39 cellular contexts compared by ENCODE assay signal in the genomic region with DNA sequence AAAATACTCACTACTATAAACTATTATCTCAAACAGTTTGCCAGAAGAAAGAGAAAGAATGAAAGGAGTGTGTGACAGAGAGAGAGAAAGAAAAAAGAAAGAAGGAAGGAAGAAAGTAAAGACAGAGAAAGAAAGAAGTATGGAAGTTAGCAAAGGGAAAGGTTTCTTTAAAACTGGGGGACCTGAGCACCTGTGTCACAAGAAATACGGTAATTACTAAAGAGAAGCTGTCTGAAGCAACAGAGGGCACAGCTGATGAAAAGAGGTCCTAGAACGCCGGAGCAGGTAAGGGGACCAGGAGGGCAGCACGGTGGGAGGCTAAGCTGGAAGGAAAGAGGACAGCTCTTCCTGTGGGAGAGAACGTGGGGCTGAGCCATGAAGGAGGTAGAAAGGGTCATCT.
"Had no signal": no experiment of that assay in that cellular context is flagged by ENCODE, and none has a peak within 500 bp of the region (broad histone marks: within the 10 kb centered on the region; RNA-seq: fewer than 3 reads in every experiment).

No MANE protein-coding gene starts in this region.

- H3K27me3 ChIP-seq: adrenal gland, ascending aorta, body of pancreas, brain microvascular endothelial cell, breast epithelium, cardiac muscle cell had no signal

- H3K4me3 ChIP-seq: adrenal gland, ascending aorta, body of pancreas, breast epithelium, cardiac muscle cell had no signal

- H3K36me3 ChIP-seq: adrenal gland, ascending aorta, brain microvascular endothelial cell, breast epithelium, cardiac muscle cell had no signal

- H3K36me3 Mint-ChIP-seq: activated naive CD4-positive, alpha-beta T cell treated with anti-CD3 and anti-CD28 coated beads, Interleukin-2, amount 10 ng/mL, durations not matched to agents 7 days and 5 days; activated naive CD4-positive, alpha-beta T cell treated with anti-CD3 and anti-CD28 coated beads, Interleukin-2, amount 50 U/mL, for 24 hours; activated naive CD8-positive, alpha-beta T cell; activated naive CD8-positive, alpha-beta T cell treated with anti-CD3 and anti-CD28 coated beads for 36 hours; activated naive CD8-positive, alpha-beta T cell treated with anti-CD3 and anti-CD28 coated beads, Interleukin-2, amount 10 ng/mL, durations not matched to agents 7 days and 5 days had no signal

- H3K9me3 ChIP-seq: adrenal gland, ascending aorta, body of pancreas, breast epithelium had no signal

- FAIRE-seq: astrocyte, bronchial epithelial cell had no signal

- H3K4me3 Mint-ChIP-seq: activated naive CD4-positive, alpha-beta T cell treated with anti-CD3 and anti-CD28 coated beads for 36 hours; activated naive CD4-positive, alpha-beta T cell treated with anti-CD3 and anti-CD28 coated beads, Interleukin-2, amount 10 ng/mL, durations not matched to agents 7 days and 5 days; activated naive CD4-positive, alpha-beta T cell treated with anti-CD3 and anti-CD28 coated beads, Interleukin-2, amount 50 U/mL, for 24 hours; activated naive CD8-positive, alpha-beta T cell; activated naive CD8-positive, alpha-beta T cell treated with anti-CD3 and anti-CD28 coated beads for 36 hours; activated naive CD8-positive, alpha-beta T cell treated with anti-CD3 and anti-CD28 coated beads, Interleukin-2, amount 10 ng/mL, durations not matched to agents 7 days and 5 days; activated naive CD8-positive, alpha-beta T cell treated with anti-CD3 and anti-CD28 coated beads, Interleukin-2, amount 50 U/mL, for 24 hours; activated T-cell treated with anti-CD3 and anti-CD28 coated beads, Interleukin-2, amount 50 U/mL, for 24 hours; activated T-cell treated with anti-CD3 and anti-CD28 coated beads, Interleukin-2, amount 50 U/mL, for 4 hours; activated T-cell treated with anti-CD3 and anti-CD28 coated beads, Interleukin-2, amount 50 U/mL, for 72 hours; activated T-helper 1 cell treated with anti-CD3 and anti-CD28 coated beads, Interleukin-12 subunit alpha, Interleukin-12 subunit beta, Interleukin-2, Interleukin-4 antibody, amounts not matched to agents 30 ng/mL and 10 ng/mL and 1 ng/mL, durations not matched to agents 14 hours and 24 hours and 36 hours; activated T-helper 17 cell treated with anti-CD3 and anti-CD28 coated beads, Interleukin-2, amount 50 U/mL, for 72 hours; central memory CD8-positive, alpha-beta T cell had no signal

- H3K27ac Mint-ChIP-seq: activated naive CD4-positive, alpha-beta T cell treated with anti-CD3 and anti-CD28 coated beads for 36 hours; activated naive CD4-positive, alpha-beta T cell treated with anti-CD3 and anti-CD28 coated beads, Interleukin-2, amount 10 ng/mL, durations not matched to agents 7 days and 5 days; activated naive CD4-positive, alpha-beta T cell treated with anti-CD3 and anti-CD28 coated beads, Interleukin-2, amount 50 U/mL, for 24 hours; activated naive CD8-positive, alpha-beta T cell; activated naive CD8-positive, alpha-beta T cell treated with anti-CD3 and anti-CD28 coated beads for 36 hours; activated naive CD8-positive, alpha-beta T cell treated with anti-CD3 and anti-CD28 coated beads, Interleukin-2, amount 10 ng/mL, durations not matched to agents 7 days and 5 days; activated naive CD8-positive, alpha-beta T cell treated with anti-CD3 and anti-CD28 coated beads, Interleukin-2, amount 50 U/mL, for 24 hours; activated T-cell treated with anti-CD3 and anti-CD28 coated beads, Interleukin-2, amount 50 U/mL, for 24 hours; activated T-cell treated with anti-CD3 and anti-CD28 coated beads, Interleukin-2, amount 50 U/mL, for 72 hours; activated T-helper 1 cell treated with anti-CD3 and anti-CD28 coated beads, Interleukin-12 subunit alpha, Interleukin-12 subunit beta, Interleukin-2, Interleukin-4 antibody, amounts not matched to agents 30 ng/mL and 10 ng/mL and 1 ng/mL, durations not matched to agents 14 hours and 24 hours and 36 hours; activated T-helper 17 cell treated with anti-CD3 and anti-CD28 coated beads, Interleukin-2, amount 50 U/mL, for 72 hours; activated T-helper 2 cell treated with anti-CD3 and anti-CD28 coated beads, Interferon-gamma antibody, Interleukin-2, Interleukin-4, amounts not matched to agents 10 μg/mL and 5 μg/mL and 100 μg/mL, durations not matched to agents 14 hours and 24 hours and 36 hours had no signal

- DNase-seq: activated effector memory CD4-positive, alpha-beta T cell treated with anti-CD3 and anti-CD28 coated beads, Interleukin-2, amount 50 U/mL, for 16 hours; activated effector memory CD4-positive, alpha-beta T cell treated with Interleukin-2 at 50 U/mL for 16 hours; activated gamma-delta T cell; activated gamma-delta T cell treated with Interleukin-2 at 50 U/mL for 16 hours; activated naive CD4-positive, alpha-beta T cell; activated naive CD4-positive, alpha-beta T cell treated with anti-CD3 and anti-CD28 coated beads for 36 hours; activated naive CD4-positive, alpha-beta T cell treated with anti-CD3 and anti-CD28 coated beads, Interleukin-2, amount 10 ng/mL, durations not matched to agents 7 days and 5 days; activated naive CD4-positive, alpha-beta T cell treated with anti-CD3 and anti-CD28 coated beads, Interleukin-2, amount 50 U/mL, for 16 hours; activated naive CD4-positive, alpha-beta T cell treated with Interleukin-2 at 50 U/mL for 16 hours; activated naive CD8-positive, alpha-beta T cell treated with anti-CD3 and anti-CD28 coated beads for 36 hours; activated naive CD8-positive, alpha-beta T cell treated with anti-CD3 and anti-CD28 coated beads, Interleukin-2, amount 10 ng/mL, durations not matched to agents 7 days and 5 days; activated naive CD8-positive, alpha-beta T cell treated with anti-CD3 and anti-CD28 coated beads, Interleukin-2, amount 50 U/mL, for 24 hours; activated T-cell treated with anti-CD3 and anti-CD28 coated beads, Interleukin-2, amount 50 U/mL, for 1 hour; activated T-cell treated with anti-CD3 and anti-CD28 coated beads, Interleukin-2, amount 50 U/mL, for 24 hours; activated T-cell treated with anti-CD3 and anti-CD28 coated beads, Interleukin-2, amount 50 U/mL, for 4 hours; activated T-cell treated with anti-CD3 and anti-CD28 coated beads, Interleukin-2, amount 50 U/mL, for 48 hours; activated T-cell treated with anti-CD3 and anti-CD28 coated beads, Interleukin-2, amount 50 U/mL, for 72 hours; adrenal gland; amniotic stem cell; amygdala; anterior cingulate cortex; aorta; body of pancreas; brain microvascular endothelial cell; caudate nucleus; central memory CD4-positive, alpha-beta T cell; cerebellar nuclear complex had no signal

- H3K27me3 Mint-ChIP-seq: activated naive CD4-positive, alpha-beta T cell treated with anti-CD3 and anti-CD28 coated beads, Interleukin-2, amount 10 ng/mL, durations not matched to agents 7 days and 5 days; activated naive CD4-positive, alpha-beta T cell treated with anti-CD3 and anti-CD28 coated beads, Interleukin-2, amount 50 U/mL, for 24 hours; activated naive CD8-positive, alpha-beta T cell treated with anti-CD3 and anti-CD28 coated beads for 36 hours; activated naive CD8-positive, alpha-beta T cell treated with anti-CD3 and anti-CD28 coated beads, Interleukin-2, amount 10 ng/mL, durations not matched to agents 7 days and 5 days; activated naive CD8-positive, alpha-beta T cell treated with anti-CD3 and anti-CD28 coated beads, Interleukin-2, amount 50 U/mL, for 24 hours; activated T-cell treated with anti-CD3 and anti-CD28 coated beads, Interleukin-2, amount 50 U/mL, for 24 hours; central memory CD8-positive, alpha-beta T cell had no signal

- ATAC-seq: activated naive CD4-positive, alpha-beta T cell treated with anti-CD3 and anti-CD28 coated beads, Interleukin-2, amount 50 U/mL, for 72 hours; activated naive CD8-positive, alpha-beta T cell treated with anti-CD3 and anti-CD28 coated beads, Interleukin-2, amount 50 U/mL, for 24 hours; activated T-cell treated with anti-CD3 and anti-CD28 coated beads, Interleukin-2, amount 50 U/mL, for 4 hours; activated T-cell treated with anti-CD3 and anti-CD28 coated beads, Interleukin-2, amount 50 U/mL, for 72 hours; activated T-helper 17 cell treated with anti-CD3 and anti-CD28 coated beads, Interleukin-2, amount 50 U/mL, for 72 hours; body of pancreas had no signal

- H3K27ac ChIP-seq: adrenal gland, ascending aorta, body of pancreas, brain microvascular endothelial cell, breast epithelium, cardiac muscle cell had no signal

- H3K4me1 ChIP-seq: adrenal gland, ascending aorta, body of pancreas, breast epithelium had no signal

- H3K4me1 Mint-ChIP-seq: activated naive CD4-positive, alpha-beta T cell treated with anti-CD3 and anti-CD28 coated beads, Interleukin-2, amount 10 ng/mL, durations not matched to agents 7 days and 5 days; activated naive CD4-positive, alpha-beta T cell treated with anti-CD3 and anti-CD28 coated beads, Interleukin-2, amount 50 U/mL, for 24 hours; activated naive CD8-positive, alpha-beta T cell treated with anti-CD3 and anti-CD28 coated beads for 36 hours; activated naive CD8-positive, alpha-beta T cell treated with anti-CD3 and anti-CD28 coated beads, Interleukin-2, amount 10 ng/mL, durations not matched to agents 7 days and 5 days; activated naive CD8-positive, alpha-beta T cell treated with anti-CD3 and anti-CD28 coated beads, Interleukin-2, amount 50 U/mL, for 24 hours; activated T-helper 17 cell treated with anti-CD3 and anti-CD28 coated beads, Interleukin-2, amount 50 U/mL, for 72 hours; central memory CD8-positive, alpha-beta T cell had no signal
